In the genomic region with DNA sequence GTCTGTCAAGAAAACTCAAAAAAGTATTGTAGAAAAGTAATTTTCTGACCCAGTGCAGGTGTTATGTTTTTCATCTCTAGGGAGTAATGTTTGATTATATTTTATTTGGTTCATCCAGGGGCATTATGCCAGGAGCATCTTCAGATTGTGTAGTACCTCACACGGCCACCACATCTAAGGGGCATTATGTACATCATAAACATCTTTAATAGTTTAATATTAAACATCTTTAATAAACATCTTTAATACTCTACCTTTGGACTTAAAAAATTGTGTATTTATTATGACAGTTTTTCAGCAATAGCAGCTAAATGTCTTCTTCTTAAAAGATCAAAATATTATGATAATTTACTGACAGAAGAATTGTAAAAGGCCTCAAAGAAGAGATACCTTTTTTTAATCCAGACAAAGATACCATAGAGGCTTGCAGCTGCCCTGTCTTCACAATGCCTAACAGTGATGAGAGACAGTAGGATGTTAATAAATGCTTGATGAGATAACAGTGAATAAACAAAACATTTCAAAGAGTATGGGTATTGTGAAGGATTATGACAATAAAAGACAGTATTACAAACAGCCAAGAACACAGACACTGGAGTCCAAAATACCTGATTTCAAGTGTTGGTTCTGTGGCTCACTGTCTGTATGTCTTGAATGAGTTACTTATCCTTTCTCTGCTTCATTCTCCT, we compare ENCODE assay signal across 20 cellular contexts.
A peak's percentile ranks its signal among the peaks of the same experiment; 100 is the strongest.
DNase-seq lines count a peak whose midpoint lies in the region; ATAC-seq and TF ChIP-seq lines count a peak whose summit lies in the region.
"Had no signal": no experiment of that assay in that cellular context is flagged by ENCODE, and none has a peak within 500 bp of the region (broad histone marks: within the 10 kb centered on the region; RNA-seq: fewer than 3 reads in every experiment).

No MANE protein-coding gene starts in this region.

- H3K27ac Mint-ChIP-seq in stimulated activated memory B cell treated with anti-CD40 and anti-IgM and Interleukin-4, amounts not matched to agents 10 μg/mL and 1 μg/mL and 100 μg/mL, for 72 hours: no peak overlapping the region
- H3K27ac Mint-ChIP-seq: T-helper 1 cell treated with Interleukin-12 subunit alpha and Interleukin-12 subunit beta and Interleukin-4 antibody, amounts not matched to agents 30 μg/mL and 1 μg/mL, for 36 hours had no signal

- H3K36me3 Mint-ChIP-seq in stimulated activated memory B cell treated with anti-CD40 and anti-IgM and Interleukin-4, amounts not matched to agents 10 μg/mL and 1 μg/mL and 100 μg/mL, for 72 hours: no peaks in the 10 kb centered on the region

- H3K9me3 ChIP-seq in smooth muscle cell (replicated peaks; ENCODE audit: low read depth) (no peaks in the 10 kb centered on the region), suprapubic skin (no peaks in the 10 kb centered on the region)
- H3K9me3 ChIP-seq: heart right ventricle, tibial artery had no signal

- ATAC-seq in GM19035 (IDR thresholded peaks at IDR 0.05; ENCODE audit: unreplicated experiment): no peak
- no peak for ATAC-seq in stimulated activated memory B cell treated with anti-CD40 and anti-IgM and Interleukin-4, amounts not matched to agents 10 μg/mL and 1 μg/mL and 100 μg/mL, for 72 hours
- ATAC-seq: activated T-cell treated with anti-CD3 and anti-CD28 coated beads, Interleukin-2, amount 50 U/mL, for 4 hours; heart right ventricle; left ventricle myocardium superior had no signal

- no peaks in the 10 kb centered on the region for H3F3A ChIP-seq in smooth muscle cell (ENCODE audit: low read depth)

- DNase-seq in NCI-H748 (lab: John Stamatoyannopoulos, UW; ENCODE audit: unreplicated experiment) (peak; percentile 9), NCI-H748 treated with DMSO at 0.1 percent for 48 hours (lab: John Stamatoyannopoulos, UW) (no peak), dermis blood vessel endothelial cell (peak; percentile 31), smooth muscle cell (lab: John Stamatoyannopoulos, UW; ENCODE audit: unreplicated experiment) (no peak), suprapubic skin (ENCODE audit: low spot score in 2 of 2) (no peak)
- DNase-seq: activated CD4-positive, alpha-beta T cell treated with anti-CD3 and anti-CD28 coated beads for 4 hours; activated T-cell treated with anti-CD3 and anti-CD28 coated beads, Interleukin-2, amount 50 U/mL, for 4 hours; amniotic stem cell; DMS79; effector CD8-positive, alpha-beta T cell; heart right ventricle; left ventricle myocardium superior; NCI-H2081 treated with DMSO at 0.1 percent for 48 hours; nucleus accumbens; tibial artery had no signal

- H4K20me1 ChIP-seq in smooth muscle cell (ENCODE audit: low read depth): no peaks in the 10 kb centered on the region

- H3K27ac ChIP-seq in smooth muscle cell (ENCODE audit: low read depth) (no peak overlapping the region), suprapubic skin (no peak overlapping the region)
- H3K27ac ChIP-seq: heart right ventricle, KMS-11, tibial artery had no signal

- H3K79me2 ChIP-seq in smooth muscle cell (ENCODE audit: low read depth): no peaks in the 10 kb centered on the region

- H3K27me3 ChIP-seq in smooth muscle cell (ENCODE audit: low read depth): no peaks in the 10 kb centered on the region
- H3K27me3 ChIP-seq in suprapubic skin: no peaks in the 10 kb centered on the region
- H3K27me3 ChIP-seq: heart right ventricle, tibial artery had no signal

- H3K36me3 ChIP-seq in smooth muscle cell (ENCODE audit: low read depth) (no peaks in the 10 kb centered on the region), suprapubic skin (no peaks in the 10 kb centered on the region)
- H3K36me3 ChIP-seq: heart right ventricle, tibial artery had no signal

- no peak overlapping the region for H3K9ac ChIP-seq in smooth muscle cell (ENCODE audit: low read depth)
- H3K9ac ChIP-seq: KMS-11 had no signal

- no peak overlapping the region for H3K4me2 ChIP-seq in smooth muscle cell
- H3K4me2 ChIP-seq: KMS-11 had no signal

- no peak overlapping the region for H2AFZ ChIP-seq in smooth muscle cell (ENCODE audit: low read depth)

- no peak overlapping the region for H3K4me3 Mint-ChIP-seq in stimulated activated memory B cell treated with anti-CD40 and anti-IgM and Interleukin-4, amounts not matched to agents 10 μg/mL and 1 μg/mL and 100 μg/mL, for 72 hours
- H3K4me3 Mint-ChIP-seq: activated T-cell treated with anti-CD3 and anti-CD28 coated beads, Interleukin-2, amount 50 U/mL, for 4 hours; T-helper 1 cell treated with Interleukin-12 subunit alpha and Interleukin-12 subunit beta and Interleukin-4 antibody, amounts not matched to agents 30 μg/mL and 1 μg/mL, for 36 hours had no signal

- TF ChIP-seq POLR2A in suprapubic skin (IDR thresholded peaks at IDR 0.05): no peak

- no peak for TF ChIP-seq EP300 in suprapubic skin (IDR thresholded peaks at IDR 0.05)

- no peaks in the 10 kb centered on the region for H3K4me1 Mint-ChIP-seq in stimulated activated memory B cell treated with anti-CD40 and anti-IgM and Interleukin-4, amounts not matched to agents 10 μg/mL and 1 μg/mL and 100 μg/mL, for 72 hours

- H3K4me1 ChIP-seq in smooth muscle cell (ENCODE audit: low read depth) (no peaks in the 10 kb centered on the region), suprapubic skin (no peaks in the 10 kb centered on the region)
- H3K4me1 ChIP-seq: heart right ventricle, tibial artery had no signal

- peak; percentile 41; the same call in 1 of the 2 replicates for TF ChIP-seq CTCF in LNCAP (IDR thresholded peaks at IDR 0.05)
- peak; percentile 18 for TF ChIP-seq CTCF in smooth muscle cell (IDR thresholded peaks at IDR 0.05; ENCODE audit: borderline replicate concordance, insufficient read depth, poor library complexity, severe bottlenecking)
- TF ChIP-seq CTCF in suprapubic skin (IDR thresholded peaks at IDR 0.05): peak in 1 of 2 donors; percentile 24

- 59% methylated on average over 1 of the region's 1 CpG for WGBS in smooth muscle cell (ENCODE audit: low lambda C conversion rate)
- WGBS in suprapubic skin: 46% methylated on average over 1 of the region's 1 CpG

- H3K4me3 ChIP-seq in smooth muscle cell (no peak overlapping the region), suprapubic skin (no peak overlapping the region)
- H3K4me3 ChIP-seq: heart right ventricle, tibial artery had no signal

- no peaks in the 10 kb centered on the region for H3K27me3 Mint-ChIP-seq in stimulated activated memory B cell treated with anti-CD40 and anti-IgM and Interleukin-4, amounts not matched to agents 10 μg/mL and 1 μg/mL and 100 μg/mL, for 72 hours

- H3K9me3 Mint-ChIP-seq in stimulated activated memory B cell treated with anti-CD40 and anti-IgM and Interleukin-4, amounts not matched to agents 10 μg/mL and 1 μg/mL and 100 μg/mL, for 72 hours: no peaks in the 10 kb centered on the region
- H3K9me3 Mint-ChIP-seq: T-helper 1 cell treated with Interleukin-12 subunit alpha and Interleukin-12 subunit beta and Interleukin-4 antibody, amounts not matched to agents 30 μg/mL and 1 μg/mL, for 36 hours had no signal

Comparison
In these comparisons a context has a peak if more than half of its experiments do, and no peak if none do; other contexts are left out.
1. DNase-seq: peak in NCI-H748 (single experiment) and dermis blood vessel endothelial cell (single experiment); none in NCI-H748 treated with DMSO at 0.1 percent for 48 hours (single experiment), smooth muscle cell (single experiment) and suprapubic skin (0 of 2).